Comparison of ENCODE assay signal across 13 cellular contexts in the genomic region with DNA sequence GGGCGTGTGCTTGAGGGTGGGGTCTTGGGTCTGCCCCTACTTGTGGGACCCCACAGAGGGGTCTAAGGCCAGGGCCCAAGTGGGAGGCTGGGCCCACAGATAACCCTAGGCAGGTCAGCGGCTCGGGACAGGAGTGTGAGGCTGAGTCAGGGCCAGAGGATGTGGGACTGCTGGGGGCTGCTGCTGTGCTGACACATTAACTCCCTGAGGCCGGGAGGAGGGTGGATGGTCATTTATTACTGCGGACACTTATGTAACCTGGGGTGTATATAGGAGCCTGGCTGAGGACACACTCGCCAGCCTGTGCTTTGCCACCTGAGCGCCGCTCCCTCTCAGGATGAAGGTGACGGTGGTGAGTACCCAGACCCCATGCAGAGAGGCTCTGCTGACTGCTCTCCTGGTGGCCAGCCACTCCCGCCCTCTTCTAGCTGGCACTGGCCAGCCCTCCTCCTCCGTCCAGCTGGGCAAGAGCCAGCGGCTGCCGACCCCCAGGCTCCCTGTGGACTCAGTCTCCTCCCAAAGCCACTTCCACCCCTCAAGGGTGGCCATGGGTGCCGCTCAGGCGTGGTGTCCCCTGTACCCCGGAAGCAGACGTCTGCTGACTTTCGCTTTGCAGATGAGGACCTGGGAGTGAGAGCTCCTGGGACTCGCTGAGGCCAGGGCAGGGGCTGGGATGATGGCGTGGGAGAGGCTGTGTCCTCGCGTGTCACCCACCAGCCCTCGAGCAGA. TPM values are rescaled to one million over a fixed set of nuclear protein-coding genes. Genes with fewer than 3 reads are reported as not detected.
DNase-seq lines count a peak whose midpoint lies in the region; ATAC-seq and TF ChIP-seq lines count a peak whose summit lies in the region.
"Had no signal": no experiment of that assay in that cellular context is flagged by ENCODE, and none has a peak within 500 bp of the region (broad histone marks: within the 10 kb centered on the region; RNA-seq: fewer than 3 reads in every experiment).

A gene (plus strand): TSS at position 299 of the 729 bp plus-strand sequence. CDS start 39 bp downstream, at position 338.

- H3K4me1 ChIP-seq in BLaER1 (peaks cover 89% of the 10 kb centered on the region), RWPE2 (ENCODE audit: insufficient read depth, poor library complexity, severe bottlenecking) (peaks cover 3% of the 10 kb centered on the region)

- H3K27ac Mint-ChIP-seq in neural crest cell (ENCODE audit: unreplicated experiment) = peak within 1 kb of the TSS; percentile 22
- H3K27ac Mint-ChIP-seq in T-helper 17 cell = no peak within 1 kb of the TSS
- H3K27ac Mint-ChIP-seq: activated naive CD8-positive, alpha-beta T cell treated with anti-CD3 and anti-CD28 coated beads, Interleukin-2, amount 50 U/mL, for 24 hours had no signal

- H3K9me3 ChIP-seq in BLaER1 = no peaks in the 10 kb centered on the region
- H3K9me3 ChIP-seq in RWPE2 (ENCODE audit: severe bottlenecking) = no peaks in the 10 kb centered on the region
- H3K9me3 ChIP-seq in T-helper 17 cell (ENCODE audit: control insufficient read depth, low read length, poor library complexity, severe bottlenecking) = no peaks in the 10 kb centered on the region
- H3K9me3 ChIP-seq: upper lobe of left lung had no signal

- no peaks in the 10 kb centered on the region for H3K36me3 ChIP-seq in BLaER1
- no peaks in the 10 kb centered on the region for H3K36me3 ChIP-seq in GM06990 (ENCODE audit: control insufficient read depth, insufficient read depth, low read length)
- H3K36me3 ChIP-seq in RWPE2 (ENCODE audit: low read depth) = no peaks in the 10 kb centered on the region
- H3K36me3 ChIP-seq: upper lobe of left lung had no signal

- DNase-seq in GM06990 (ENCODE audit: extremely low read depth, insufficient read length) (peak; percentile 18), RWPE2 (ENCODE audit: low spot score) (no peak), neural crest cell (ENCODE audit: low read depth, low spot score) (no peak), T-helper 17 cell (no peak), medulla oblongata (ENCODE audit: extremely low spot score) (no peak)
- DNase-seq: activated naive CD8-positive, alpha-beta T cell treated with anti-CD3 and anti-CD28 coated beads, Interleukin-2, amount 50 U/mL, for 24 hours; MV-4-11 had no signal

- H3K27ac ChIP-seq in BLaER1 = peak within 1 kb of the TSS; percentile 71
- H3K27ac ChIP-seq in RWPE2 (ENCODE audit: poor library complexity, severe bottlenecking) = no peak within 1 kb of the TSS
- H3K27ac ChIP-seq: upper lobe of left lung had no signal

- H3K4me3 ChIP-seq in BLaER1 (peak within 1 kb of the TSS; percentile 11; the same call in 1 of the 2 replicates), GM06990 (replicated peaks; ENCODE audit: low read depth, low read length) (peak within 1 kb of the TSS; percentile 10; the same call in 1 of the 2 replicates), RWPE2 (ENCODE audit: severe bottlenecking) (no peak within 1 kb of the TSS)
- H3K4me3 ChIP-seq: upper lobe of left lung had no signal

- H3K4me1 Mint-ChIP-seq in neural crest cell = no peaks in the 10 kb centered on the region
- peaks cover 8% of the 10 kb centered on the region for H3K4me1 Mint-ChIP-seq in T-helper 17 cell

- H4K20me1 ChIP-seq in BLaER1 = peaks cover 25% of the 10 kb centered on the region; the same call in 1 of the 2 replicates

- peak within 1 kb of the TSS; percentile 49 for H3K9ac ChIP-seq in BLaER1

- H3K9me3 Mint-ChIP-seq in neural crest cell = no peaks in the 10 kb centered on the region
- H3K9me3 Mint-ChIP-seq: activated naive CD8-positive, alpha-beta T cell treated with anti-CD3 and anti-CD28 coated beads, Interleukin-2, amount 50 U/mL, for 24 hours; central memory CD8-positive, alpha-beta T cell had no signal

- ATAC-seq in RWPE2 (ENCODE audit: low read depth) (peak; percentile 35; the same call in 2 of the 3 replicates), T-helper 17 cell (no peak), GM18511 (IDR thresholded peaks at IDR 0.05; ENCODE audit: unreplicated experiment) (no peak)

- H3K4me3 Mint-ChIP-seq in neural crest cell (no peak within 1 kb of the TSS), T-helper 17 cell (no peak within 1 kb of the TSS)
- H3K4me3 Mint-ChIP-seq: activated naive CD8-positive, alpha-beta T cell treated with anti-CD3 and anti-CD28 coated beads, Interleukin-2, amount 50 U/mL, for 24 hours; central memory CD8-positive, alpha-beta T cell had no signal

- H3K36me3 Mint-ChIP-seq in neural crest cell (ENCODE audit: low read depth) (no peaks in the 10 kb centered on the region), T-helper 17 cell (ENCODE audit: low read depth) (no peaks in the 10 kb centered on the region)

- H3K27me3 Mint-ChIP-seq in neural crest cell (ENCODE audit: low read depth) (peaks cover 10% of the 10 kb centered on the region), T-helper 17 cell (no peaks in the 10 kb centered on the region)

- TF ChIP-seq CTCF in GM06990 (IDR thresholded peaks at IDR 0.05; ENCODE audit: insufficient read depth, low read length, poor library complexity, severe bottlenecking) (no peak), RWPE2 (IDR thresholded peaks at IDR 0.05; ENCODE audit: poor library complexity, severe bottlenecking) (no peak), neural crest cell (conservative IDR thresholded peaks at IDR 0.05) (no peak)

- peak within 1 kb of the TSS; percentile 70 for H3K4me2 ChIP-seq in BLaER1

- H3K27me3 ChIP-seq in BLaER1 (peaks cover 14% of the 10 kb centered on the region; the same call in 1 of the 2 replicates), GM06990 (replicated peaks; ENCODE audit: control insufficient read depth, insufficient read depth, low read length) (no peaks in the 10 kb centered on the region; the same call in 1 of the 2 replicates), RWPE2 (ENCODE audit: insufficient read depth, poor library complexity, severe bottlenecking) (no peaks in the 10 kb centered on the region)

RNA-seq across cellular contexts. Expression of the gene that starts here (rescaled TPM):
- total RNA-seq in neural crest cell (0.30 and 0.35 TPM in 2 replicates), T-helper 17 cell (not detected)
- total RNA-seq: glomerular endothelial cell, HT-29, upper lobe of left lung had no signal
